In the genomic region with DNA sequence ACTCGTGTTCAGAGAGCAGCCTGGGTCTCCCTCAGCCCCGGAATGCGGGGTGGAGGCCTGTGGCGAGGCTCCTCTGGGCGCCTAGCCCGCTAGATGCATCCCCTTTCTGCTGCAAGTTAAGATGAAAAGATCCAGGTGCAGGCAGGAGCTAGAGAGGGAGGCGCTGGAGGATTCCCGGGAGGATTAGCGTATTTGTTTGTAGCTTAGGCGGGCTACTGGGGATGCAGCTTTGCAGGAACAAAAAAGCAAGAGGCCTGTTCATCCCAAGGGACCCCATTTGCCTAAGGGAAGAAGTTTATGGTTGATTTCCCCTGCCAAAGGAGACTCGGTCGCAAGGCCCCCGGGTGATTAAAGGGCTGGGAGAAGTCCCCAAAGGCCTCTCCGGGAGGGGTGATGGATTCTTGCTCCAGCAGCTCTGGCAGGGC, we compare ENCODE assay signal across 8 cellular contexts. TPM values are rescaled to one million over a fixed set of nuclear protein-coding genes. Genes with fewer than 3 reads are reported as not detected.
DNase-seq lines count a peak whose midpoint lies in the region; FAIRE-seq and TF ChIP-seq lines count a peak whose summit lies in the region.

No MANE protein-coding gene starts in this region.

- peaks cover 13 to 42% (median 37%) of the 10 kb centered on the region in 6 donors for H3K4me1 ChIP-seq in spleen
- H3K4me1 ChIP-seq in testis, result peaks cover 8% of the 10 kb centered on the region

- no peak for TF ChIP-seq CTCF in coronary artery (IDR thresholded peaks at IDR 0.05)
- TF ChIP-seq CTCF in spleen (IDR thresholded peaks at IDR 0.05 in 8 of 11, conservative IDR thresholded peaks at IDR 0.05 in 3 of 11), result no peak
- TF ChIP-seq CTCF in testis (IDR thresholded peaks at IDR 0.05), result no peak

- no peak overlapping the region for H3K4me3 Mint-ChIP-seq in activated CD4-positive, alpha-beta memory T cell treated with anti-CD3 and anti-CD28 coated beads for 36 hours
- H3K4me3 Mint-ChIP-seq in activated CD4-positive, alpha-beta memory T cell treated with anti-CD3 and anti-CD28 coated beads, Interleukin-2, amount 10 ng/mL, durations not matched to agents 7 days and 5 days, result no peak overlapping the region

- CTCF ChIA-PET in activated CD4-positive, alpha-beta memory T cell treated with anti-CD3 and anti-CD28 coated beads for 36 hours (lab: Charles Lee), result interaction anchor here (0.7 to 4.5 kb wide), 17 partner anchors 9 to 331 kb away, joined by 3 to 47 read pairs (median 5); no protein-coding TSS in a partner anchor
- CTCF ChIA-PET in activated CD4-positive, alpha-beta memory T cell treated with anti-CD3 and anti-CD28 coated beads, Interleukin-2, amount 10 ng/mL, durations not matched to agents 7 days and 5 days (lab: Charles Lee), result interaction anchor here (0.7 to 4.0 kb wide), 12 partner anchors 9 to 444 kb away, joined by 3 to 13 read pairs (median 4); no protein-coding TSS in a partner anchor

- FAIRE-seq in GM19239 (lab: Jason Lieb, UNC), result no peak

- H3K36me3 ChIP-seq in spleen, result no peaks in the 10 kb centered on the region
- H3K36me3 ChIP-seq in testis (ENCODE audit: low read depth, missing control alignments), result no peaks in the 10 kb centered on the region

- H3K9me3 ChIP-seq in spleen (no peaks in the 10 kb centered on the region), testis (no peaks in the 10 kb centered on the region)

- POLR2A ChIA-PET in activated CD4-positive, alpha-beta memory T cell treated with anti-CD3 and anti-CD28 coated beads for 36 hours (lab: Charles Lee), result no interaction called here
- POLR2A ChIA-PET in activated CD4-positive, alpha-beta memory T cell treated with anti-CD3 and anti-CD28 coated beads, Interleukin-2, amount 10 ng/mL, durations not matched to agents 7 days and 5 days (lab: Charles Lee), result interaction anchor here (1.0 kb wide), 1 partner anchor 194 kb away, joined by 3 read pairs; no protein-coding TSS in a partner anchor

- 4 to 8% (median 6%) methylated on average over 14 of the region's 14 CpGs for WGBS in spleen, 5 donors
- WGBS in testis, 2 donors, result 3 to 6% methylated on average over 10 to 14 of the region's 14 CpGs

- no peak overlapping the region for H3K27ac Mint-ChIP-seq in activated CD4-positive, alpha-beta memory T cell treated with anti-CD3 and anti-CD28 coated beads for 36 hours
- H3K27ac Mint-ChIP-seq in activated CD4-positive, alpha-beta memory T cell treated with anti-CD3 and anti-CD28 coated beads, Interleukin-2, amount 10 ng/mL, durations not matched to agents 7 days and 5 days, result no peak overlapping the region

- peaks cover 11% of the 10 kb centered on the region for H3K4me1 Mint-ChIP-seq in activated CD4-positive, alpha-beta memory T cell treated with anti-CD3 and anti-CD28 coated beads for 36 hours (ENCODE audit: low read depth)
- peaks cover 10% of the 10 kb centered on the region for H3K4me1 Mint-ChIP-seq in activated CD4-positive, alpha-beta memory T cell treated with anti-CD3 and anti-CD28 coated beads, Interleukin-2, amount 10 ng/mL, durations not matched to agents 7 days and 5 days

- H3K27me3 Mint-ChIP-seq in activated CD4-positive, alpha-beta memory T cell treated with anti-CD3 and anti-CD28 coated beads for 36 hours, result peaks cover 48% of the 10 kb centered on the region
- H3K27me3 Mint-ChIP-seq in activated CD4-positive, alpha-beta memory T cell treated with anti-CD3 and anti-CD28 coated beads, Interleukin-2, amount 10 ng/mL, durations not matched to agents 7 days and 5 days, result peaks cover 69% of the 10 kb centered on the region

- H3K27ac ChIP-seq in coronary artery (no peak overlapping the region), spleen (no peak overlapping the region), testis (no peak overlapping the region)

- DNase-seq in activated CD4-positive, alpha-beta memory T cell treated with anti-CD3 and anti-CD28 coated beads for 36 hours, result peak; percentile 20
- DNase-seq in activated CD4-positive, alpha-beta memory T cell treated with anti-CD3 and anti-CD28 coated beads, Interleukin-2, amount 10 ng/mL, durations not matched to agents 7 days and 5 days, result no peak
- DNase-seq in NCI-H345 (lab: John Stamatoyannopoulos, UW) (peak; percentile 85), coronary artery (ENCODE audit: low spot score) (no peak), spleen (no peak), testis (no peak), GM19239 (ENCODE audit: insufficient read length, low spot score) (no peak), KBM-7 (no peak)

- no peaks in the 10 kb centered on the region for H3K9me3 Mint-ChIP-seq in activated CD4-positive, alpha-beta memory T cell treated with anti-CD3 and anti-CD28 coated beads for 36 hours
- H3K9me3 Mint-ChIP-seq in activated CD4-positive, alpha-beta memory T cell treated with anti-CD3 and anti-CD28 coated beads, Interleukin-2, amount 10 ng/mL, durations not matched to agents 7 days and 5 days, result no peaks in the 10 kb centered on the region

- no peaks in the 10 kb centered on the region for H3K36me3 Mint-ChIP-seq in activated CD4-positive, alpha-beta memory T cell treated with anti-CD3 and anti-CD28 coated beads for 36 hours
- H3K36me3 Mint-ChIP-seq in activated CD4-positive, alpha-beta memory T cell treated with anti-CD3 and anti-CD28 coated beads, Interleukin-2, amount 10 ng/mL, durations not matched to agents 7 days and 5 days (ENCODE audit: low read depth), result peaks cover 3% of the 10 kb centered on the region

- in situ Hi-C loops in KBM-7 (cut with MboI; ENCODE audit: low pct_unique_long_range_greater_than_20kb, low sequenced_read_pairs), result loop anchor here (10.0 kb wide), 1 partner anchor 451 kb away; no protein-coding TSS in a partner anchor

- intact Hi-C loops in activated CD4-positive, alpha-beta memory T cell treated with anti-CD3 and anti-CD28 coated beads for 36 hours (cut with micrococcal nuclease), result loop anchor here (1.0 kb wide), 3 partner anchors 26 to 332 kb away; no protein-coding TSS in a partner anchor
- intact Hi-C loops in spleen (cut with DNase I; ENCODE audit: low total_unique reads), result loop anchor here (10.0 kb wide), 1 partner anchor 329 kb away; no protein-coding TSS in a partner anchor
- intact Hi-C loops in testis (cut with DNase I; ENCODE audit: low total_unique reads), result no loop called here

- H3K4me3 ChIP-seq in coronary artery (peak overlapping the region; percentile 62), spleen (peak overlapping the region in 7 of 8 donors; percentile 1 to 69 (median 33)), testis (peak overlapping the region in 1 of 2 donors; percentile 29)

- TF ChIP-seq POLR2A in spleen (IDR thresholded peaks at IDR 0.05) (no peak), testis (IDR thresholded peaks at IDR 0.05) (no peak)

- peaks cover 5 to 98% (median 66%) of the 10 kb centered on the region in 7 donors for H3K27me3 ChIP-seq in spleen (replicated peaks in 1 of 7)
- no peaks in the 10 kb centered on the region for H3K27me3 ChIP-seq in testis

RNA-seq across cellular contexts. Expression of a gene that starts 0.8 kb away (rescaled TPM):
- not detected for total RNA-seq in activated CD4-positive, alpha-beta memory T cell treated with anti-CD3 and anti-CD28 coated beads for 36 hours
- not detected for total RNA-seq in activated CD4-positive, alpha-beta memory T cell treated with anti-CD3 and anti-CD28 coated beads, Interleukin-2, amount 10 ng/mL, durations not matched to agents 7 days and 5 days
- not detected for total RNA-seq in spleen
- not detected for polyA plus RNA-seq in spleen
- 1 to 10 TPM; 1.7 to 1.9 TPM for total RNA-seq in testis
- 0.63 TPM for polyA plus RNA-seq in testis (ENCODE audit: insufficient read depth, low read depth, low replicate concordance)

RNA-seq across cellular contexts. Expression of a gene that starts 37.5 kb away (rescaled TPM):
- 10 to 100 TPM; 69.9 to 72.2 TPM for total RNA-seq in activated CD4-positive, alpha-beta memory T cell treated with anti-CD3 and anti-CD28 coated beads for 36 hours
- total RNA-seq in activated CD4-positive, alpha-beta memory T cell treated with anti-CD3 and anti-CD28 coated beads, Interleukin-2, amount 10 ng/mL, durations not matched to agents 7 days and 5 days, result 10 to 100 TPM; 63.4 to 65.2 TPM
- 100 to 1,000 TPM in 3 of 7 donors, 10 to 100 TPM in 4; 76.1 to 120 (median 96.1) TPM for total RNA-seq in spleen
- 10 to 100 TPM; 10.7 to 20.4 (median 11.3) TPM for polyA plus RNA-seq in spleen
- total RNA-seq in testis, result 10 to 100 TPM; 38.7 to 39.5 TPM
- 27.7 TPM for polyA plus RNA-seq in testis (ENCODE audit: insufficient read depth, low read depth, low replicate concordance)

Comparison
In these comparisons a context has a peak if more than half of its experiments do, and no peak if none do; other contexts are left out.
1. DNase-seq: peak in activated CD4-positive, alpha-beta memory T cell treated with anti-CD3 and anti-CD28 coated beads for 36 hours (single experiment) and NCI-H345 (single experiment); none in activated CD4-positive, alpha-beta memory T cell treated with anti-CD3 and anti-CD28 coated beads, Interleukin-2, amount 10 ng/mL, durations not matched to agents 7 days and 5 days (single experiment), coronary artery (single experiment), spleen (single experiment), testis (single experiment), GM19239 (single experiment) and KBM-7 (single experiment).